Comparison of ENCODE assay signal across 25 cellular contexts in genomic region chr16:59463776-59464175, GRCh38.
"Had no signal": no experiment of that assay in that cellular context is flagged by ENCODE, and none has a peak within 500 bp of the region (broad histone marks: within the 10 kb centered on the region; RNA-seq: fewer than 3 reads in every experiment).

No MANE protein-coding gene starts in this region.

- H3K36me3 ChIP-seq: lower lobe of right lung, right lobe of liver, stomach, thoracic aorta, upper lobe of left lung had no signal

- H3K4me3 ChIP-seq: body of pancreas, coronary artery, lower lobe of right lung, right lobe of liver, smooth muscle cell, stomach, thoracic aorta, upper lobe of left lung had no signal

- ATAC-seq: activated CD8-positive, alpha-beta memory T cell treated with anti-CD3 and anti-CD28 coated beads, Interleukin-2, amount 10 ng/mL, durations not matched to agents 7 days and 5 days; activated T-helper 17 cell treated with anti-CD3 and anti-CD28 coated beads, Interleukin-2, amount 50 U/mL, for 72 hours; body of pancreas; esophagus mucosa; lower lobe of right lung; natural killer cell; right lobe of liver had no signal

- H3K27ac ChIP-seq: body of pancreas, coronary artery, lower lobe of right lung, parathyroid adenoma, right lobe of liver, stomach, thoracic aorta, upper lobe of left lung had no signal

- H3K27me3 ChIP-seq: body of pancreas, right lobe of liver, stomach, upper lobe of left lung had no signal

- FAIRE-seq: endometrium, keratinocyte had no signal

- DNase-seq: activated CD4-positive, alpha-beta memory T cell treated with anti-CD3 and anti-CD28 coated beads, Interleukin-2, amount 10 ng/mL, durations not matched to agents 7 days and 5 days; activated CD4-positive, alpha-beta T cell treated with anti-CD3 and anti-CD28 coated beads for 48 hours; activated CD4-positive, CD25-positive, alpha-beta regulatory T cell; activated CD8-positive, alpha-beta memory T cell treated with anti-CD3 and anti-CD28 coated beads, Interleukin-2, amount 10 ng/mL, durations not matched to agents 7 days and 5 days; activated naive CD4-positive, alpha-beta T cell treated with Interleukin-2 at 50 U/mL for 16 hours; activated naive CD8-positive, alpha-beta T cell treated with anti-CD3 and anti-CD28 coated beads, Interleukin-2, amount 10 ng/mL, durations not matched to agents 7 days and 5 days; amygdala; body of pancreas; glutamatergic neuron; hypothalamus; lower lobe of right lung; natural killer cell; right lobe of liver; stimulated activated CD4-positive, alpha-beta T cell treated with anti-CD3 and anti-CD28 coated beads, Interleukin-4, amount 100 ng/mL, for 1 hour; stomach; T-helper 9 cell; upper lobe of left lung had no signal

- H3K4me1 ChIP-seq: body of pancreas, lower lobe of right lung, parathyroid adenoma, right lobe of liver, stomach, upper lobe of left lung had no signal
